ENCODE assay signal across 18 cellular contexts in the genomic region with DNA sequence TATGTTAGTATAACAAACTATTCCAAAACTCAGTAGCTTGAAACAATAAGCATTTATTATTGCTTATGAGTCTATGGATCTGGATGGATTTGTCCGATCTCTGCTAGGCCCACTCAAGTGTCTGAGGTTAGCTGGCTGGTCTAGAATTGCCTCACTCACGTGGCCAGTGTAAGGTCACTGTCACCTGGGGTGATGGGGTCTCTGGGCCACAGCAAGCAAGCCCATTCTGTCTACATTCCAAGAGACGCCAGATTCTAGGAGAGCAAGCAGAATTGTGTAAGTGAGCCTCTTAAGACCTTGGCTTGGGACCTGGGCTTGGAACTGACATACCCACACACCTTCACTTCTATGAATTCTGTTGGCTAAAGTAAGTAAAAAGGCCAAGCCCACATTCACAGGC.
DNase-seq lines count a peak whose midpoint lies in the region; ATAC-seq and TF ChIP-seq lines count a peak whose summit lies in the region.
"Had no signal": no experiment of that assay in that cellular context is flagged by ENCODE, and none has a peak within 500 bp of the region (broad histone marks: within the 10 kb centered on the region; RNA-seq: fewer than 3 reads in every experiment).

No MANE protein-coding gene starts in this region.

- ATAC-seq in upper lobe of right lung = peak; percentile 20
- ATAC-seq in aorta (ENCODE audit: low FRiP score) = no peak
- ATAC-seq: A549 had no signal

- CTCF ChIA-PET in PC-9 (lab: Charles Lee) = no interaction called here

- H3K79me2 ChIP-seq in neural progenitor cell (ENCODE audit: low read depth) (no peaks in the 10 kb centered on the region), PC-9 (ENCODE audit: low read depth) (no peaks in the 10 kb centered on the region)

- peaks cover 3% of the 10 kb centered on the region for H3K9me3 Mint-ChIP-seq in glutamatergic neuron (ENCODE audit: unreplicated experiment)
- H3K9me3 Mint-ChIP-seq in neural progenitor cell = peaks cover 27% of the 10 kb centered on the region

- H4K20me1 ChIP-seq in neural progenitor cell (ENCODE audit: low read depth) (no peaks in the 10 kb centered on the region), PC-9 (ENCODE audit: insufficient read depth) (no peaks in the 10 kb centered on the region)

- H3K36me3 ChIP-seq in WERI-Rb-1 (peaks cover 13% of the 10 kb centered on the region), neural progenitor cell (no peaks in the 10 kb centered on the region), upper lobe of right lung (no peaks in the 10 kb centered on the region), aorta (ENCODE audit: control insufficient read depth in 1 of 2, insufficient read depth in 2 of 2, low read length in 1 of 2) (no peaks in the 10 kb centered on the region), PC-9 (ENCODE audit: low read depth) (no peaks in the 10 kb centered on the region)
- H3K36me3 ChIP-seq: BE2C had no signal

- H3K4me3 ChIP-seq in WERI-Rb-1 (ENCODE audit: low read depth, low read length) = no peak overlapping the region
- H3K4me3 ChIP-seq in neural progenitor cell = no peak overlapping the region
- H3K4me3 ChIP-seq in upper lobe of right lung = no peak overlapping the region
- H3K4me3 ChIP-seq in aorta (ENCODE audit: low read length in 2 of 2) = no peak overlapping the region
- no peak overlapping the region for H3K4me3 ChIP-seq in PC-9
- H3K4me3 ChIP-seq: A549 had no signal

- H3K36me3 Mint-ChIP-seq in glutamatergic neuron (ENCODE audit: unreplicated experiment) (peaks cover 10% of the 10 kb centered on the region), neural progenitor cell (peaks cover 39% of the 10 kb centered on the region)
- H3K36me3 Mint-ChIP-seq: CD4-positive, alpha-beta memory T cell had no signal

- H3K27ac ChIP-seq in WERI-Rb-1 (peak overlapping the region; percentile 48; the same call in 1 of the 2 replicates), neural progenitor cell (no peak overlapping the region), upper lobe of right lung (no peak overlapping the region), aorta (ENCODE audit: low read depth in 1 of 2, low read length in 2 of 2) (no peak overlapping the region), PC-9 (no peak overlapping the region)
- H3K27ac ChIP-seq: A549, C4-2B had no signal

- no peak for TF ChIP-seq CTCF in WERI-Rb-1 (IDR thresholded peaks at IDR 0.05; ENCODE audit: low read depth, low read length)
- no peak for TF ChIP-seq CTCF in glutamatergic neuron (IDR thresholded peaks at IDR 0.05; ENCODE audit: partially characterized antibody, unreplicated experiment)
- no peak for TF ChIP-seq CTCF in neural progenitor cell (IDR thresholded peaks at IDR 0.05)
- TF ChIP-seq CTCF in upper lobe of right lung (IDR thresholded peaks at IDR 0.05) = no peak
- no peak for TF ChIP-seq CTCF in PC-9 (conservative IDR thresholded peaks at IDR 0.05)

- H3K4me2 ChIP-seq in neural progenitor cell = no peak overlapping the region
- H3K4me2 ChIP-seq in PC-9 = no peak overlapping the region
- H3K4me2 ChIP-seq: A549 had no signal

- H3K4me3 Mint-ChIP-seq in glutamatergic neuron (ENCODE audit: unreplicated experiment) = peak overlapping the region; percentile 56
- H3K4me3 Mint-ChIP-seq in neural progenitor cell = no peak overlapping the region
- H3K4me3 Mint-ChIP-seq: CD4-positive, alpha-beta memory T cell; H9 had no signal

- H3K27me3 ChIP-seq in WERI-Rb-1 (ENCODE audit: insufficient read depth, low read depth, severe bottlenecking) = no peaks in the 10 kb centered on the region
- H3K27me3 ChIP-seq in neural progenitor cell = no peaks in the 10 kb centered on the region
- no peaks in the 10 kb centered on the region for H3K27me3 ChIP-seq in upper lobe of right lung
- H3K27me3 ChIP-seq in aorta (ENCODE audit: control insufficient read depth in 1 of 2, insufficient read depth in 2 of 2, low read length in 1 of 2) = peaks cover 0 to 2% of the 10 kb centered on the region in 2 donors
- no peaks in the 10 kb centered on the region for H3K27me3 ChIP-seq in PC-9 (ENCODE audit: insufficient read depth, low read depth)
- H3K27me3 ChIP-seq: BE2C had no signal

- H3K9me2 ChIP-seq in PC-9 (ENCODE audit: insufficient read depth) = no peaks in the 10 kb centered on the region

- H2AFZ ChIP-seq in neural progenitor cell (replicated peaks) (no peak overlapping the region), PC-9 (no peak overlapping the region)

- 83 to 84% methylated on average over 3 of the region's 3 CpGs for WGBS in aorta, 2 donors

- intact Hi-C loops in upper lobe of right lung (cut with DNase I) = no loop called here
- intact Hi-C loops in aorta (cut with DNase I) = no loop called here
- intact Hi-C loops in PC-9 (cut with micrococcal nuclease; ENCODE audit: unreplicated experiment) = loop anchor here (10.0 kb wide), 1 partner anchor 115 kb away; no protein-coding TSS in a partner anchor

- H3K9ac ChIP-seq in neural progenitor cell = no peak overlapping the region

- DNase-seq in WERI-Rb-1 (no peak), glutamatergic neuron (no peak), neural progenitor cell (ENCODE audit: low spot score) (no peak), upper lobe of right lung (no peak), aorta (no peak), PC-9 (no peak)
- DNase-seq in activated CD4-positive, alpha-beta T cell treated with anti-CD3 and anti-CD28 coated beads, Interleukin-2, amount 50 U/mL, for 4 hours = no peak
- DNase-seq: BE2C; CD4-positive, alpha-beta memory T cell; COR-L47; DMS153; DMS79 treated with DMSO at 0.1 percent for 48 hours; EL; GDM1; GOT3; H9 had no signal

- H3K27me3 Mint-ChIP-seq in glutamatergic neuron (ENCODE audit: unreplicated experiment) (peaks cover 11% of the 10 kb centered on the region), neural progenitor cell (ENCODE audit: insufficient read depth, low read depth) (no peaks in the 10 kb centered on the region)

- POLR2A ChIA-PET in PC-9 (lab: Charles Lee; ENCODE audit: unreplicated experiment) = no interaction called here

- H3K9me3 ChIP-seq in WERI-Rb-1 (ENCODE audit: severe bottlenecking) = no peaks in the 10 kb centered on the region
- no peaks in the 10 kb centered on the region for H3K9me3 ChIP-seq in neural progenitor cell (ENCODE audit: low read depth)
- no peaks in the 10 kb centered on the region for H3K9me3 ChIP-seq in upper lobe of right lung
- peaks cover 3% of the 10 kb centered on the region for H3K9me3 ChIP-seq in aorta (ENCODE audit: control insufficient read depth, low read length)
- no peaks in the 10 kb centered on the region for H3K9me3 ChIP-seq in PC-9 (ENCODE audit: insufficient read depth, low read depth)
- H3K9me3 ChIP-seq: A549, BE2C had no signal

- no TSS peak for BruUV-seq in PC-9 (replicated peaks; lab: Mats Ljungman, UMichigan)

- H3K4me1 Mint-ChIP-seq in glutamatergic neuron (ENCODE audit: low read depth, unreplicated experiment) = peaks cover 47% of the 10 kb centered on the region
- peaks cover 62% of the 10 kb centered on the region for H3K4me1 Mint-ChIP-seq in neural progenitor cell
- H3K4me1 Mint-ChIP-seq: CD4-positive, alpha-beta memory T cell had no signal

- H3K4me1 ChIP-seq in neural progenitor cell (peaks cover 46% of the 10 kb centered on the region), upper lobe of right lung (no peaks in the 10 kb centered on the region), aorta (ENCODE audit: control insufficient read depth in 1 of 2, insufficient read depth in 2 of 2, low read length in 2 of 2) (no peaks in the 10 kb centered on the region), PC-9 (replicated peaks; ENCODE audit: insufficient read depth) (peaks cover 8% of the 10 kb centered on the region)
- H3K4me1 ChIP-seq: BE2C had no signal

- H3K27ac Mint-ChIP-seq in glutamatergic neuron (ENCODE audit: unreplicated experiment) (peak overlapping the region; percentile 86), neural progenitor cell (peak overlapping the region; percentile 80)
- H3K27ac Mint-ChIP-seq: CD4-positive, alpha-beta memory T cell; H9 had no signal

- H3F3A ChIP-seq in neural progenitor cell (ENCODE audit: low read depth) = peaks cover 43% of the 10 kb centered on the region
- H3F3A ChIP-seq in PC-9 (ENCODE audit: insufficient read depth, low read depth) = no peaks in the 10 kb centered on the region
